8 cellular contexts compared by ENCODE assay signal in the genomic region with DNA sequence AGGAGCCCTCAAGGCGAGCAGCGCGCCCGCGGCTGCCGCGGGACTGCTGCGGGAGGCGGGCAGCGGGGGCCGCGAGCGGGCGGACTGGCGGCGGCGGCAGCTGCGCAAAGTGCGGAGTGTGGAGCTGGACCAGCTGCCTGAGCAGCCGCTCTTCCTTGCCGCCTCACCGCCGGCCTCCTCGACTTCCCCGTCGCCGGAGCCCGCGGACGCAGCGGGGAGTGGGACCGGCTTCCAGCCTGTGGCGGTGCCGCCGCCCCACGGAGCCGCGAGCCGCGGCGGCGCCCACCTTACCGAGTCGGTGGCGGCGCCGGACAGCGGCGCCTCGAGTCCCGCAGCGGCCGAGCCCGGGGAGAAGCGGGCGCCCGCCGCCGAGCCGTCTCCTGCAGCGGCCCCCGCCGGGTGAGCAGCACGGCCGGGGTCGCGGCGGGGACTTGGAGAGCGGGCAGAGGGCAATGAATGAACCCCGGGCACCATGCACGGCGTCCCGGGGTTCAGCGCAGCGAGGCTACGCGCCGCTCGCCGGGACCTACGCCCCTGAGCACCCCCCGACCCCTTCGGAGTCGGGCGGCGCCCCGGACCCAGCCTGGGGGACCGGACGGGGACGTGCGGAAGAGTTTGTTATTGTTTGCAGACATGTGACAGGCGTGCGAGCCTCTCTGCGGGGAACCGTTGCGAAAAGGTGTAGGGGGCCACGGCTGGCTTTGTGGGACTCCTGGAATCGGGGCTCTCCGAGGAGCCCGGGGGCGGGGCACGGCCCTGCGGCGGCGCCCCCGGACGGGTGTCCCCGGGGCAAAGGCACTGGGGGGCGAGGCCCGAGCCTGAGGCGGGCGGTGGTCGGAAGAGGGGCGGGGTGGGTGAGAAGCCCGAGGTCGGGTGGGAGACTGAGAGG. TPM values are rescaled to one million over a fixed set of nuclear protein-coding genes. Genes with fewer than 3 reads are reported as not detected.
DNase-seq lines count a peak whose midpoint lies in the region; ATAC-seq, FAIRE-seq and TF ChIP-seq lines count a peak whose summit lies in the region.

No MANE protein-coding gene starts in this region.

- H3K27me3 ChIP-seq in gastroesophageal sphincter (no peaks in the 10 kb centered on the region), pancreas (no peaks in the 10 kb centered on the region)

- intact Hi-C loops in pancreas (cut with DNase I) = loop anchor here in 1 of 3 donors (10.0 kb wide), 2 partner anchors 171 to 321 kb away; no protein-coding TSS in a partner anchor

- TF ChIP-seq CTCF in gastroesophageal sphincter (IDR thresholded peaks at IDR 0.05) (peak in 1 of 4 experiments; percentile 9), pancreas (IDR thresholded peaks at IDR 0.05) (no peak)

- no peak for TF ChIP-seq POLR2A in gastroesophageal sphincter (IDR thresholded peaks at IDR 0.05)

- TF ChIP-seq EP300 in gastroesophageal sphincter (IDR thresholded peaks at IDR 0.05) = no peak

- H3K36me3 ChIP-seq in gastroesophageal sphincter (no peaks in the 10 kb centered on the region), pancreas (no peaks in the 10 kb centered on the region)

- H3K4me1 ChIP-seq in gastroesophageal sphincter = peaks cover 0 to 40% (median 0%) of the 10 kb centered on the region in 3 donors
- peaks cover 9 to 41% (median 32%) of the 10 kb centered on the region in 3 donors for H3K4me1 ChIP-seq in pancreas

- DNase-seq in NCI-H2081 (lab: John Stamatoyannopoulos, UW) (peak; percentile 32 to 60), NCI-H2081 treated with DMSO at 0.1 percent for 48 hours (lab: John Stamatoyannopoulos, UW) (no peak), NOMO-1 treated with dmso at 0.1 percent for 144 hours (lab: John Stamatoyannopoulos, UW; ENCODE audit: unreplicated experiment) (peak; percentile 45), activated gamma-delta T cell treated with Interleukin-2 at 50 U/mL for 16 hours (peak; percentile 48), pancreas (peak; percentile 18 to 81 (median 55)), NCI-H1436 treated with DMSO at 0.1 percent for 48 hours (lab: John Stamatoyannopoulos, UW) (no peak)

- H3K4me3 ChIP-seq in gastroesophageal sphincter = peak overlapping the region; percentile 59 to 91
- H3K4me3 ChIP-seq in pancreas = peak overlapping the region; percentile 53 to 96 (median 80)

- 0% methylated on average over 2 of the region's 116 CpGs; no CpG with 5 or more reads in 1 of the 2 donors for WGBS in gastroesophageal sphincter (ENCODE audit: low coverage in 1 of 2), 2 donors
- 0 to 1% methylated on average over 64 to 116 of the region's 116 CpGs for WGBS in pancreas, 2 donors

- no peak for FAIRE-seq in pancreas (lab: Jason Lieb, UNC)

- H3K27ac ChIP-seq in gastroesophageal sphincter (peak overlapping the region; percentile 15 to 94 (median 94)), pancreas (peak overlapping the region; percentile 75 to 98 (median 97))

- ATAC-seq in HG02870 (IDR thresholded peaks at IDR 0.05; ENCODE audit: unreplicated experiment) = peak; percentile 31
- ATAC-seq in gastroesophageal sphincter = peak; percentile 65
- ATAC-seq in pancreas = peak; percentile 2 to 48 (median 12)

- H3K9me3 ChIP-seq in gastroesophageal sphincter (no peaks in the 10 kb centered on the region), pancreas (no peaks in the 10 kb centered on the region)

RNA-seq across cellular contexts. Expression of a gene that starts 0.6 kb away (rescaled TPM):
- 10 to 100 TPM in 2 of 4 donors, 1 to 10 TPM in 2; 7.6 to 16.0 (median 9.7) TPM for total RNA-seq in gastroesophageal sphincter
- total RNA-seq in pancreas = 10 to 100 TPM; 11.4 to 28.7 (median 12.7) TPM
- 10 to 100 TPM in 1 of 2 donors, 1 to 10 TPM in 1; 5.4 to 10.1 TPM for polyA plus RNA-seq in pancreas

Comparison
In these comparisons a context has a peak if more than half of its experiments do, and no peak if none do; other contexts are left out.
1. DNase-seq: peak in NCI-H2081 (2 of 2), NOMO-1 treated with dmso at 0.1 percent for 144 hours (single experiment), activated gamma-delta T cell treated with Interleukin-2 at 50 U/mL for 16 hours (single experiment) and pancreas (6 of 6); none in NCI-H2081 treated with DMSO at 0.1 percent for 48 hours (single experiment) and NCI-H1436 treated with DMSO at 0.1 percent for 48 hours (single experiment).
2. ATAC-seq: peak in every context shown above with its lines; median percentile 65 in gastroesophageal sphincter; 31 in HG02870; 12 in pancreas.